In genomic region chr7:139828880-139829653, GRCh38 we compare ENCODE assay signal across 8 cellular contexts. TPM values are rescaled to one million over a fixed set of nuclear protein-coding genes. Genes with fewer than 3 reads are reported as not detected.
A peak's percentile ranks its signal among the peaks of the same experiment; 100 is the strongest.
DNase-seq lines count a peak whose midpoint lies in the region; ATAC-seq, FAIRE-seq and TF ChIP-seq lines count a peak whose summit lies in the region.

Gene TBXAS1, plus strand, starts transcription at chr7:139829264. Its CDS starts 127 bp downstream, at chr7:139829391.

- H3K36me3 ChIP-seq in CD4-positive, CD25-positive, alpha-beta regulatory T cell (ENCODE audit: control insufficient read depth, insufficient read depth, low read length) = no peaks in the 10 kb centered on the region
- no peaks in the 10 kb centered on the region for H3K36me3 ChIP-seq in endocrine pancreas (ENCODE audit: control insufficient read depth, insufficient read depth, low read length)
- H3K36me3 ChIP-seq in neural progenitor cell = no peaks in the 10 kb centered on the region
- H3K36me3 ChIP-seq in ovary = no peaks in the 10 kb centered on the region

- no peak for TF ChIP-seq EP300 in ovary (IDR thresholded peaks at IDR 0.05)

- peak; percentile 26 for FAIRE-seq in RCC 7860 (lab: Jason Lieb, UNC)

- H3K36me3 Mint-ChIP-seq in CD4-positive, CD25-positive, alpha-beta regulatory T cell = no peaks in the 10 kb centered on the region
- H3K36me3 Mint-ChIP-seq in neural progenitor cell = peaks cover 2% of the 10 kb centered on the region

- peak within 1 kb of the TSS; percentile 51 for H3K4me3 ChIP-seq in CD4-positive, CD25-positive, alpha-beta regulatory T cell (ENCODE audit: low read depth, low read length)
- H3K4me3 ChIP-seq in endocrine pancreas (ENCODE audit: control insufficient read depth, insufficient read depth, low read length) (peak within 1 kb of the TSS; percentile 14), neural progenitor cell (no peak within 1 kb of the TSS), ovary (no peak within 1 kb of the TSS)

- no peaks in the 10 kb centered on the region for H3K9me3 ChIP-seq in CD4-positive, CD25-positive, alpha-beta regulatory T cell (ENCODE audit: control insufficient read depth in 2 of 2, low read length in 2 of 2)
- H3K9me3 ChIP-seq in endocrine pancreas (ENCODE audit: control insufficient read depth, low read length) (no peaks in the 10 kb centered on the region), neural progenitor cell (ENCODE audit: low read depth) (no peaks in the 10 kb centered on the region), ovary (no peaks in the 10 kb centered on the region)

- no peak within 1 kb of the TSS for H3K27ac ChIP-seq in CD4-positive, CD25-positive, alpha-beta regulatory T cell (ENCODE audit: insufficient read depth, low read length, poor library complexity, severe bottlenecking)
- no peak within 1 kb of the TSS for H3K27ac ChIP-seq in neural progenitor cell
- H3K27ac ChIP-seq in ovary = no peak within 1 kb of the TSS

- no peaks in the 10 kb centered on the region for H4K20me1 ChIP-seq in neural progenitor cell (ENCODE audit: low read depth)

- peak within 1 kb of the TSS; percentile 56 to 86 (median 70) for H3K27ac Mint-ChIP-seq in CD4-positive, CD25-positive, alpha-beta regulatory T cell
- H3K27ac Mint-ChIP-seq in neural progenitor cell = peak within 1 kb of the TSS; percentile 24

- no peaks in the 10 kb centered on the region for H3F3A ChIP-seq in neural progenitor cell (ENCODE audit: low read depth)

- H3K9ac ChIP-seq in endocrine pancreas (ENCODE audit: control insufficient read depth, insufficient read depth, low read length) (no peak within 1 kb of the TSS), neural progenitor cell (no peak within 1 kb of the TSS)

- no peaks in the 10 kb centered on the region for H3K27me3 ChIP-seq in CD4-positive, CD25-positive, alpha-beta regulatory T cell (ENCODE audit: control insufficient read depth, insufficient read depth, low read length)
- H3K27me3 ChIP-seq in endocrine pancreas (ENCODE audit: control insufficient read depth, insufficient read depth, low read length) (no peaks in the 10 kb centered on the region), neural progenitor cell (no peaks in the 10 kb centered on the region), ovary (no peaks in the 10 kb centered on the region)

- 49 to 54% (median 51%) methylated on average over 9 of the region's 9 CpGs for WGBS in ovary, 3 donors

- H3K9me3 Mint-ChIP-seq in CD4-positive, CD25-positive, alpha-beta regulatory T cell = peaks cover 0 to 6% (median 3%) of the 10 kb centered on the region in 7 donors
- H3K9me3 Mint-ChIP-seq in neural progenitor cell = peaks cover 10% of the 10 kb centered on the region

- no peak within 1 kb of the TSS for H3K4me2 ChIP-seq in neural progenitor cell

- peaks cover 20% of the 10 kb centered on the region for H3K4me1 ChIP-seq in CD4-positive, CD25-positive, alpha-beta regulatory T cell (ENCODE audit: control insufficient read depth, insufficient read depth, low read length, poor library complexity, severe bottlenecking)
- no peaks in the 10 kb centered on the region for H3K4me1 ChIP-seq in endocrine pancreas (ENCODE audit: control insufficient read depth, insufficient read depth, low read length)
- no peaks in the 10 kb centered on the region for H3K4me1 ChIP-seq in neural progenitor cell
- H3K4me1 ChIP-seq in ovary (ENCODE audit: insufficient read depth) = peaks cover 5% of the 10 kb centered on the region

- H3K4me1 Mint-ChIP-seq in CD4-positive, CD25-positive, alpha-beta regulatory T cell = peaks cover 11 to 27% (median 16%) of the 10 kb centered on the region in 4 donors
- peaks cover 7% of the 10 kb centered on the region for H3K4me1 Mint-ChIP-seq in neural progenitor cell

- no peaks in the 10 kb centered on the region for H3K79me2 ChIP-seq in neural progenitor cell (ENCODE audit: low read depth)

- DNase-seq in CD4-positive, CD25-positive, alpha-beta regulatory T cell = no peak
- DNase-seq in RCC 7860 (ENCODE audit: low spot score) (peak; percentile 90), neural progenitor cell (ENCODE audit: low spot score) (no peak), NCI-H1417 treated with DMSO at 0.1 percent for 48 hours (lab: John Stamatoyannopoulos, UW) (no peak), NCI-H2081 (lab: John Stamatoyannopoulos, UW) (no peak), ovary (no peak)

- TF ChIP-seq POLR2A in ovary (IDR thresholded peaks at IDR 0.05) = no peak

- intact Hi-C loops in ovary (cut with DNase I) = no loop called here

- H3K27me3 Mint-ChIP-seq in CD4-positive, CD25-positive, alpha-beta regulatory T cell = peaks cover 19% of the 10 kb centered on the region
- H3K27me3 Mint-ChIP-seq in neural progenitor cell (ENCODE audit: insufficient read depth, low read depth) = peaks cover 4% of the 10 kb centered on the region

- no peak within 1 kb of the TSS for H2AFZ ChIP-seq in neural progenitor cell (replicated peaks)

- no peak for TF ChIP-seq CTCF in neural progenitor cell (IDR thresholded peaks at IDR 0.05)
- TF ChIP-seq CTCF in ovary (IDR thresholded peaks at IDR 0.05) = no peak

- peak within 1 kb of the TSS; percentile 34 to 89 (median 73) for H3K4me3 Mint-ChIP-seq in CD4-positive, CD25-positive, alpha-beta regulatory T cell
- no peak within 1 kb of the TSS for H3K4me3 Mint-ChIP-seq in neural progenitor cell

- ATAC-seq in CD4-positive, CD25-positive, alpha-beta regulatory T cell (ENCODE audit: low read depth in 2 of 2) = peak; percentile 26 to 38
- ATAC-seq in GM21723 (IDR thresholded peaks at IDR 0.05; ENCODE audit: unreplicated experiment) = peak; percentile 66

RNA-seq across cellular contexts. Expression of gene TBXAS1, which starts in this region (rescaled TPM):
- 21.2 TPM for total RNA-seq in CD4-positive, CD25-positive, alpha-beta regulatory T cell
- polyA plus RNA-seq in CD4-positive, CD25-positive, alpha-beta regulatory T cell = 10 to 100 TPM in 3 of 4 donors, 1 to 10 TPM in 1; 5.2 to 15.3 (median 10.7) TPM
- total RNA-seq in neural progenitor cell (ENCODE audit: low replicate concordance) (1.5 TPM in 1 of 2 replicates, not detected in the other), ovary (10 to 100 TPM in 2 of 7 donors, 1 to 10 TPM in 5; 3.1 to 16.8 (median 6.1) TPM)
- 10 to 100 TPM in 1 of 2 donors, 1 to 10 TPM in 1; 9.0 to 13.6 TPM for polyA plus RNA-seq in ovary

Comparison
In these comparisons a context has a peak if more than half of its experiments do, and no peak if none do; other contexts are left out.
1. H3K4me3 ChIP-seq: peak in CD4-positive, CD25-positive, alpha-beta regulatory T cell (single experiment) and endocrine pancreas (single experiment); none in neural progenitor cell (single experiment) and ovary (single experiment).